ENCODE assay signal across 1 cellular context in genomic region chr7:72413290-72413689, GRCh38.
TF ChIP-seq lines count a peak whose summit lies in the region.

No MANE protein-coding gene starts in this region.

TF ChIP-seq in HepG2, 621 proteins besides CTCF, POLR2A, EP300 and RAD21 (continued from another document):
- TF ChIP-seq ZNF513 (CRISPR knock-in tag; conservative IDR thresholded peaks at IDR 0.05) (no peak), ZNF318 (CRISPR knock-in tag; IDR thresholded peaks at IDR 0.05) (no peak), ZNF766 (CRISPR knock-in tag; IDR thresholded peaks at IDR 0.05; ENCODE audit: borderline replicate concordance) (no peak), LCORL (IDR thresholded peaks at IDR 0.05) (0 out of 2 replicates have a peak, but pooled peaks have one; percentile 3), LCORL (CRISPR knock-in tag; IDR thresholded peaks at IDR 0.05) (no peak), ATRX (CRISPR knock-in tag; IDR thresholded peaks at IDR 0.05; ENCODE audit: borderline replicate concordance) (no peak), KLF6 (CRISPR knock-in tag; IDR thresholded peaks at IDR 0.05) (no peak), SPEN (CRISPR knock-in tag; IDR thresholded peaks at IDR 0.05; ENCODE audit: low read depth) (no peak)
TF ChIP-seq in HepG2: peak in this region for 3.
